Comparison of ENCODE assay signal across 18 cellular contexts in genomic region chr4:143026459-143027170, GRCh38.
"Had no signal": no experiment of that assay in that cellular context is flagged by ENCODE, and none has a peak within 500 bp of the region (broad histone marks: within the 10 kb centered on the region; RNA-seq: fewer than 3 reads in every experiment).

No MANE protein-coding gene starts in this region.

- DNase-seq: activated CD4-positive, alpha-beta memory T cell treated with anti-CD3 and anti-CD28 coated beads, Interleukin-2, amount 10 ng/mL, durations not matched to agents 7 days and 5 days; activated CD4-positive, alpha-beta T cell treated with anti-CD3 and anti-CD28 coated beads for 4 hours; activated effector memory CD4-positive, alpha-beta T cell treated with anti-CD3 and anti-CD28 coated beads, Interleukin-2, amount 50 U/mL, for 16 hours; activated T-cell treated with anti-CD3 and anti-CD28 coated beads, Interleukin-2, amount 50 U/mL, for 48 hours; amygdala; brain microvascular endothelial cell; cortex of kidney; effector memory CD4-positive, alpha-beta T cell; heart right ventricle; islet precursor cell; left ventricle myocardium inferior; mucosa of descending colon; naive thymus-derived CD8-positive, alpha-beta T cell; pancreas; stimulated activated naive B cell treated with anti-CD40 and anti-IgM and Interleukin-4, amounts not matched to agents 10 μg/mL and 1 μg/mL and 100 μg/mL, for 72 hours; T-helper 17 cell had no signal

- ATAC-seq: gastroesophageal sphincter; heart right ventricle; mucosa of descending colon; naive thymus-derived CD8-positive, alpha-beta T cell; T-helper 17 cell; WTC11 had no signal

- H3K4me3 ChIP-seq: gastroesophageal sphincter, heart right ventricle, left ventricle myocardium inferior, mucosa of descending colon, pancreas had no signal
